Comparison of ENCODE assay signal across 10 cellular contexts in the genomic region with DNA sequence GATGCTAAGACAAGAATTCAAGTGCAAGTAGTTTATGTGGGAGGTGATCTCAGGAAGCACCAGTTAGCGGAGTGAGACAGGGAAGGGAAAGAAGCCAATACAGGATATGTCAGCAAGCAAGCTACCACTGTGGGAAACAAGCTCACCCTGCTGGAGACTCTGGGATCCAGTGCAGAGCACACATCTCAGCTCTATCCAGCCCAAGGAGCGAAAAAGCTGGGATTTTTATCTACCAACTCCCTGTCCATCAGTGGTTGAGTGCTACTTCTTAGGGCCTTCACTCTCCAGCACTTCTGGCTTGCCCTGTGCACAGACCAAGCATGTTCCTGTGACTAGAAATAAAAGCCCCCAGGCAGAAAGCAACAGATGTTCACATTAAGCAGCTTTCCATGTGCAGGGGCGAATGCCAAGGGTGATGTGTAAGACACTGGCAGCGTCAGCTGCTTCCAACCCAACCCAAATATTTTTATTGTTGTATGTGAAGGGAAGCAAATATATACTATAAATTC. TPM values are rescaled to one million over a fixed set of nuclear protein-coding genes. Genes with fewer than 3 reads are reported as not detected.
DNase-seq lines count a peak whose midpoint lies in the region; ATAC-seq and TF ChIP-seq lines count a peak whose summit lies in the region.
"Had no signal": no experiment of that assay in that cellular context is flagged by ENCODE, and none has a peak within 500 bp of the region (broad histone marks: within the 10 kb centered on the region; RNA-seq: fewer than 3 reads in every experiment).

No MANE protein-coding gene starts in this region.

- TF ChIP-seq CTCF in epithelial cell of proximal tubule (conservative IDR thresholded peaks at IDR 0.05; ENCODE audit: low read depth, low read length) (peak; percentile 56), osteoblast (IDR thresholded peaks at IDR 0.05; ENCODE audit: extremely low read depth, low read depth, low read length) (peak; percentile 65)

- peak overlapping the region; percentile 1 for H3K27ac ChIP-seq in osteoblast (ENCODE audit: low read depth, low read length)
- H3K27ac ChIP-seq: transverse colon had no signal

- ATAC-seq in GM18873 (IDR thresholded peaks at IDR 0.05; ENCODE audit: low FRiP score, unreplicated experiment) (no peak), HG02884 (IDR thresholded peaks at IDR 0.05; ENCODE audit: unreplicated experiment) (no peak)

- no peaks in the 10 kb centered on the region for H3K36me3 ChIP-seq in osteoblast (ENCODE audit: insufficient read depth, low read length)
- H3K36me3 ChIP-seq: transverse colon had no signal

- no peak overlapping the region for H2AFZ ChIP-seq in osteoblast (ENCODE audit: low read length)

- H3K4me2 ChIP-seq in osteoblast (ENCODE audit: insufficient read depth, low read length) = peak overlapping the region; percentile 29

- no peaks in the 10 kb centered on the region for H3K79me2 ChIP-seq in osteoblast (ENCODE audit: insufficient read depth, low read length)

- H3K9me3 ChIP-seq in osteoblast (ENCODE audit: low read depth, low read length) = no peaks in the 10 kb centered on the region

- DNase-seq in GF-D8 (lab: John Stamatoyannopoulos, UW) (peak; percentile 38), NCI-H82 (lab: John Stamatoyannopoulos, UW) (peak; percentile 93), epithelial cell of proximal tubule (ENCODE audit: low read depth) (no peak), osteoblast (ENCODE audit: insufficient read length, low spot score, missing footprints) (peak; percentile 95), medulla oblongata (ENCODE audit: extremely low spot score) (no peak)
- DNase-seq in stimulated activated CD4-positive, alpha-beta T cell treated with anti-CD3 and anti-CD28 coated beads, Interleukin-4, amount 100 ng/mL, for 24 hours = no peak
- DNase-seq: transverse colon had no signal

- H3K4me3 ChIP-seq in epithelial cell of proximal tubule (ENCODE audit: low read depth, low read length) (no peak overlapping the region), osteoblast (ENCODE audit: insufficient read depth, low read length) (no peak overlapping the region)
- H3K4me3 ChIP-seq: lung, transverse colon had no signal

- peaks cover 2% of the 10 kb centered on the region for H3K27me3 ChIP-seq in osteoblast (ENCODE audit: insufficient read depth, low read length)

- peaks cover 33% of the 10 kb centered on the region for H3K4me1 ChIP-seq in osteoblast (ENCODE audit: insufficient read depth, low read length)

- H4K20me1 ChIP-seq in osteoblast (ENCODE audit: insufficient read depth, low read length) = no peaks in the 10 kb centered on the region

RNA-seq across cellular contexts. Expression of a gene that starts 10.8 kb away (rescaled TPM):
- total RNA-seq in epithelial cell of proximal tubule (9.1 and 9.7 TPM in 2 replicates), osteoblast (22.4 and 25.6 TPM in 2 replicates)

Comparison
In these comparisons a context has a peak if more than half of its experiments do, and no peak if none do; other contexts are left out.
1. DNase-seq: peak in GF-D8 (single experiment), NCI-H82 (single experiment) and osteoblast (single experiment); none in epithelial cell of proximal tubule (single experiment), stimulated activated CD4-positive, alpha-beta T cell treated with anti-CD3 and anti-CD28 coated beads, Interleukin-4, amount 100 ng/mL, for 24 hours (single experiment) and medulla oblongata (single experiment).